In the genomic region with DNA sequence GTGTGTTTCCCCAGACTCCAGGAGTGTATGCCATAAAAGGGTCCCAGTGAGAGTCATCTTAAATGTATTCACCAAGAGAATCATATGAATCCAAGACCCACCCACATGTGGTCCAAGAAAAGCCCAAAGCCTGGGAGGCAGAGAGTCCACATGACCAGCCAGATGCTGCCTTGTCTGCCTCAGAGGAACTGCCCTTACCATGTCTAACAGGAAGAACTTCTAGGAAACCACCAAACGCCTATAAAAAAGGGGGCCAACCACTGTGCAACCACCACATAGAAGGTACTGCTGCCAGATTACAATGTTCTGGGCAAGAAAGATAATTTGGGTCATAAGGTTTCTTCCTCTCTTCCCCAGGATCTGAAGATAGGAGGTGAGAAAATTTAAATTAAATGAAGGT, we compare ENCODE assay signal across 27 cellular contexts.
"Had no signal": no experiment of that assay in that cellular context is flagged by ENCODE, and none has a peak within 500 bp of the region (broad histone marks: within the 10 kb centered on the region; RNA-seq: fewer than 3 reads in every experiment).

No MANE protein-coding gene starts in this region.

- H3K4me3 Mint-ChIP-seq: activated CD4-positive, alpha-beta memory T cell treated with anti-CD3 and anti-CD28 coated beads, Interleukin-2, amount 10 ng/mL, durations not matched to agents 7 days and 5 days; activated naive CD4-positive, alpha-beta T cell treated with anti-CD3 and anti-CD28 coated beads, Interleukin-2, amount 10 ng/mL, durations not matched to agents 7 days and 5 days; naive B cell; stimulated activated memory B cell treated with anti-CD40 and anti-IgM and Interleukin-4, amounts not matched to agents 10 μg/mL and 1 μg/mL and 100 μg/mL, for 72 hours; stimulated activated naive CD8-positive, alpha-beta T cell treated with anti-CD3 and anti-CD28 coated beads, Interleukin-15, amount 100 ng/mL, for 72 hours; T-helper 2 cell treated with Interferon-gamma antibody and Interleukin-4, amounts not matched to agents 5 μg/mL and 100 μg/mL, for 36 hours; type B pancreatic cell had no signal

- H3K4me1 ChIP-seq: esophagus muscularis mucosa, left ventricle myocardium inferior, pancreas, prostate gland, uterus had no signal

- H3K9me3 Mint-ChIP-seq: activated CD4-positive, alpha-beta memory T cell treated with anti-CD3 and anti-CD28 coated beads, Interleukin-2, amount 10 ng/mL, durations not matched to agents 7 days and 5 days; activated naive CD4-positive, alpha-beta T cell treated with anti-CD3 and anti-CD28 coated beads, Interleukin-2, amount 10 ng/mL, durations not matched to agents 7 days and 5 days; naive B cell; stimulated activated memory B cell treated with anti-CD40 and anti-IgM and Interleukin-4, amounts not matched to agents 10 μg/mL and 1 μg/mL and 100 μg/mL, for 72 hours; stimulated activated naive CD8-positive, alpha-beta T cell treated with anti-CD3 and anti-CD28 coated beads, Interleukin-15, amount 100 ng/mL, for 72 hours; T-helper 2 cell treated with Interferon-gamma antibody and Interleukin-4, amounts not matched to agents 5 μg/mL and 100 μg/mL, for 36 hours; type B pancreatic cell had no signal

- H3K36me3 ChIP-seq: esophagus muscularis mucosa, left ventricle myocardium inferior, pancreas, prostate gland, uterus had no signal

- DNase-seq: activated CD4-positive, alpha-beta memory T cell treated with anti-CD3 and anti-CD28 coated beads, Interleukin-2, amount 10 ng/mL, durations not matched to agents 7 days and 5 days; activated CD4-positive, alpha-beta T cell treated with anti-CD3 and anti-CD28 coated beads for 48 hours; activated effector memory CD4-positive, alpha-beta T cell treated with anti-CD3 and anti-CD28 coated beads, Interleukin-2, amount 50 U/mL, for 16 hours; activated naive CD4-positive, alpha-beta T cell treated with anti-CD3 and anti-CD28 coated beads, Interleukin-2, amount 10 ng/mL, durations not matched to agents 7 days and 5 days; amygdala; caudate nucleus; foreskin keratinocyte; left ventricle myocardium inferior; mucosa of descending colon; naive B cell; nucleus accumbens; pancreas; retina; small intestine; stimulated activated CD4-positive, alpha-beta T cell treated with anti-CD3 and anti-CD28 coated beads, Interleukin-4, amount 100 ng/mL, for 24 hours; stimulated activated CD8-positive, alpha-beta memory T cell treated with anti-CD3 and anti-CD28 coated beads, Interleukin-4, amount 100 ng/mL, for 48 hours; stimulated activated naive CD8-positive, alpha-beta T cell treated with anti-CD3 and anti-CD28 coated beads, Interleukin-15, amount 100 ng/mL, for 72 hours; substantia nigra; T-helper 1 cell; uterus had no signal

- H3K36me3 Mint-ChIP-seq: activated naive CD4-positive, alpha-beta T cell treated with anti-CD3 and anti-CD28 coated beads, Interleukin-2, amount 10 ng/mL, durations not matched to agents 7 days and 5 days; naive B cell; stimulated activated memory B cell treated with anti-CD40 and anti-IgM and Interleukin-4, amounts not matched to agents 10 μg/mL and 1 μg/mL and 100 μg/mL, for 72 hours; type B pancreatic cell had no signal

- H3K27ac ChIP-seq: esophagus muscularis mucosa, foreskin keratinocyte, left ventricle myocardium inferior, pancreas, prostate gland, VCaP had no signal

- H3K9me3 ChIP-seq: esophagus muscularis mucosa, left ventricle myocardium inferior, mucosa of descending colon, pancreas, prostate gland, uterus had no signal

- H3K27me3 Mint-ChIP-seq: type B pancreatic cell had no signal

- H3K27me3 ChIP-seq: foreskin keratinocyte, uterus had no signal

- H3K27ac Mint-ChIP-seq: activated CD4-positive, alpha-beta memory T cell treated with anti-CD3 and anti-CD28 coated beads, Interleukin-2, amount 10 ng/mL, durations not matched to agents 7 days and 5 days; activated naive CD4-positive, alpha-beta T cell treated with anti-CD3 and anti-CD28 coated beads, Interleukin-2, amount 10 ng/mL, durations not matched to agents 7 days and 5 days; naive B cell; stimulated activated memory B cell treated with anti-CD40 and anti-IgM and Interleukin-4, amounts not matched to agents 10 μg/mL and 1 μg/mL and 100 μg/mL, for 72 hours; stimulated activated naive CD8-positive, alpha-beta T cell treated with anti-CD3 and anti-CD28 coated beads, Interleukin-15, amount 100 ng/mL, for 72 hours; T-helper 2 cell treated with Interferon-gamma antibody and Interleukin-4, amounts not matched to agents 5 μg/mL and 100 μg/mL, for 36 hours; type B pancreatic cell had no signal

- H3K4me3 ChIP-seq: esophagus muscularis mucosa, left ventricle myocardium inferior, lung, mucosa of descending colon, pancreas, prostate gland, uterus had no signal

- H3K4me1 Mint-ChIP-seq: naive B cell; stimulated activated memory B cell treated with anti-CD40 and anti-IgM and Interleukin-4, amounts not matched to agents 10 μg/mL and 1 μg/mL and 100 μg/mL, for 72 hours had no signal
